In the genomic region with DNA sequence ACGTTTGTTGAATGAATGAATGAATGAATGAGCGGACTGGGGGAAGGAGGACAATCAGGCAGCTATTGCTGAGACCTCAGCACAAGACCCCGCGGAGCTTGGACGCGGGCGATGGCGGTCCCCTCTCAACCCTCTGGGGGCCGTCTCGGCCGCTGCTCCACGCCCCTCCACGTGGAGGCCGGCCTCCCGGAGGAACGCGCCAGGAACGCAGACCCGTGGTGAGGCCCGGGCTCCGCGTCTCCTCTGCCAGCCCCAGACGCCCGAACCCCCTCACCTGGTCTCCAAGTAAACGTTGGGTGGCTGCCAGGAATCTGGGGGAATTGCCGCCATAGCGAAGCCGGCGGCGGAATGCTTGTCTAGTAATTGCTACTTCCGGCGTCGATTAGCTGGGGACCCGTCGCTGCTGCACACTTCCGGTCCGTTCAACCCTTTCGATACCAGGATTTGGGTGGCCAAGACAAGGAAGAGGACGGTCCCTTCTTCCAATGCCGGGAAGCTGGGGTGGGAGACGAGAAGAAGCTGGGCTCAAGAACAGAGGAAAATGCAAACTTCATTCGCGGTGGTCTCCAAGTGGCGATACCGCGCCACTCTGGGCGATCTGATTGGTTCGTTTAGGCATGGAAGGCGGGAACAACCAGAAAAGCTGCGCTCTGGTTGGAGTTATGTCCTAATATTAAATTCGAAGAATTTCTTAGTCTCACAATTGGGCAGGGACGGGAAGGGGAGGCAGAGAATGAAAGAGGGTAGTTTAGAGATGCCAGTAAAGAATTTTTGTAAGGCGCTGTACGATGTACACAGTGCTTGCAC, we compare ENCODE assay signal across 8 cellular contexts. TPM values are rescaled to one million over a fixed set of nuclear protein-coding genes. Genes with fewer than 3 reads are reported as not detected.
A peak's percentile ranks its signal among the peaks of the same experiment; 100 is the strongest.
DNase-seq lines count a peak whose midpoint lies in the region; ATAC-seq and TF ChIP-seq lines count a peak whose summit lies in the region.

A gene (minus strand): TSS at position 361 of the 807 bp plus-strand sequence. CDS start 31 bp downstream, at position 330.

- H3K27ac Mint-ChIP-seq in activated T-helper 2 cell treated with anti-CD3 and anti-CD28 coated beads, Interferon-gamma antibody, Interleukin-2, Interleukin-4, amounts not matched to agents 10 μg/mL and 5 μg/mL and 100 μg/mL, durations not matched to agents 14 hours and 24 hours and 36 hours = peak within 1 kb of the TSS; percentile 100
- H3K27ac Mint-ChIP-seq in natural killer cell = peak within 1 kb of the TSS; percentile 97 to 98

- H3K4me3 ChIP-seq in DND-41 (ENCODE audit: low read depth in 1 of 2, low read length in 2 of 2) (peak within 1 kb of the TSS; percentile 71 to 82), RWPE2 (ENCODE audit: severe bottlenecking) (peak within 1 kb of the TSS; percentile 80)

- peak within 1 kb of the TSS; percentile 100 for H3K27ac ChIP-seq in DND-41 (ENCODE audit: low read length)
- peak within 1 kb of the TSS; percentile 78 for H3K27ac ChIP-seq in RWPE2 (ENCODE audit: poor library complexity, severe bottlenecking)

- H3K27me3 Mint-ChIP-seq in activated T-helper 2 cell treated with anti-CD3 and anti-CD28 coated beads, Interferon-gamma antibody, Interleukin-2, Interleukin-4, amounts not matched to agents 10 μg/mL and 5 μg/mL and 100 μg/mL, durations not matched to agents 14 hours and 24 hours and 36 hours (ENCODE audit: low read depth) = peaks cover 3% of the 10 kb centered on the region
- peaks cover 11 to 14% of the 10 kb centered on the region in 2 donors for H3K27me3 Mint-ChIP-seq in natural killer cell (ENCODE audit: low read depth in 2 of 2)

- H3K4me1 Mint-ChIP-seq in activated T-helper 2 cell treated with anti-CD3 and anti-CD28 coated beads, Interferon-gamma antibody, Interleukin-2, Interleukin-4, amounts not matched to agents 10 μg/mL and 5 μg/mL and 100 μg/mL, durations not matched to agents 14 hours and 24 hours and 36 hours (ENCODE audit: low read depth) = peaks cover 48% of the 10 kb centered on the region
- peaks cover 30 to 33% of the 10 kb centered on the region in 2 donors for H3K4me1 Mint-ChIP-seq in natural killer cell

- H4K20me1 ChIP-seq in DND-41 (ENCODE audit: insufficient read depth, low read length) = no peaks in the 10 kb centered on the region

- H2AFZ ChIP-seq in DND-41 (ENCODE audit: low read depth, low read length) = peak within 1 kb of the TSS; percentile 99

- H3K4me2 ChIP-seq in DND-41 (ENCODE audit: insufficient read depth, low read length) = peak within 1 kb of the TSS; percentile 86

- H3K36me3 ChIP-seq in DND-41 (ENCODE audit: insufficient read depth, low read length) (peaks cover 31% of the 10 kb centered on the region), RWPE2 (ENCODE audit: low read depth) (peaks cover 37% of the 10 kb centered on the region)

- DNase-seq in DND-41 (peak; percentile 89), LHCN-M2 (ENCODE audit: low read depth) (peak; percentile 88), RWPE2 (ENCODE audit: low spot score) (peak; percentile 87), fibroblast of peridontal ligament (ENCODE audit: extremely low read depth) (peak; percentile 93), natural killer cell (peak; percentile 84)
- DNase-seq in activated T-helper 2 cell treated with anti-CD3 and anti-CD28 coated beads, Interferon-gamma antibody, Interleukin-2, Interleukin-4, amounts not matched to agents 10 μg/mL and 5 μg/mL and 100 μg/mL, durations not matched to agents 14 hours and 24 hours and 36 hours (ENCODE audit: low spot score) = peak; percentile 80
- DNase-seq in stimulated activated naive CD4-positive, alpha-beta T cell treated with Interleukin-2 at 50 U/mL for 16 hours (lab: John Stamatoyannopoulos, UW) = peak; percentile 80

- ATAC-seq in DND-41 (ENCODE audit: insufficient read depth, low read depth) = peak; percentile 92
- peak; percentile 71 for ATAC-seq in GM21825 (IDR thresholded peaks at IDR 0.05; ENCODE audit: unreplicated experiment)
- peak; percentile 91 for ATAC-seq in RWPE2 (ENCODE audit: low read depth)
- peak; percentile 88 to 91 (median 91) for ATAC-seq in natural killer cell

- H3K4me1 ChIP-seq in DND-41 (ENCODE audit: insufficient read depth, low read length) (peaks cover 52% of the 10 kb centered on the region), RWPE2 (ENCODE audit: insufficient read depth, poor library complexity, severe bottlenecking) (peaks cover 14% of the 10 kb centered on the region)

- no peaks in the 10 kb centered on the region for H3K9me3 Mint-ChIP-seq in activated T-helper 2 cell treated with anti-CD3 and anti-CD28 coated beads, Interferon-gamma antibody, Interleukin-2, Interleukin-4, amounts not matched to agents 10 μg/mL and 5 μg/mL and 100 μg/mL, durations not matched to agents 14 hours and 24 hours and 36 hours
- H3K9me3 Mint-ChIP-seq in natural killer cell = no peaks in the 10 kb centered on the region

- TF ChIP-seq CTCF in DND-41 (IDR thresholded peaks at IDR 0.05; ENCODE audit: borderline replicate concordance, extremely low read depth, low read length, poor library complexity, severe bottlenecking) (peak; percentile 9), RWPE2 (IDR thresholded peaks at IDR 0.05; ENCODE audit: poor library complexity, severe bottlenecking) (no peak), natural killer cell (IDR thresholded peaks at IDR 0.05) (no peak)

- peaks cover 48% of the 10 kb centered on the region for H3K79me2 ChIP-seq in DND-41 (ENCODE audit: insufficient read depth, low read length)

- H3K4me3 Mint-ChIP-seq in activated T-helper 2 cell treated with anti-CD3 and anti-CD28 coated beads, Interferon-gamma antibody, Interleukin-2, Interleukin-4, amounts not matched to agents 10 μg/mL and 5 μg/mL and 100 μg/mL, durations not matched to agents 14 hours and 24 hours and 36 hours (ENCODE audit: low read depth) = peak within 1 kb of the TSS; percentile 99
- peak within 1 kb of the TSS; percentile 99 for H3K4me3 Mint-ChIP-seq in natural killer cell

- H3K27me3 ChIP-seq in DND-41 (ENCODE audit: insufficient read depth, low read length, poor library complexity) (no peaks in the 10 kb centered on the region), RWPE2 (ENCODE audit: insufficient read depth, poor library complexity, severe bottlenecking) (no peaks in the 10 kb centered on the region)

- intact Hi-C loops in activated T-helper 2 cell treated with anti-CD3 and anti-CD28 coated beads, Interferon-gamma antibody, Interleukin-2, Interleukin-4, amounts not matched to agents 10 μg/mL and 5 μg/mL and 100 μg/mL, durations not matched to agents 14 hours and 24 hours and 36 hours (cut with micrococcal nuclease) = loop anchor here (1.0 to 5.0 kb wide), 4 partner anchors 11 to 192 kb away; a partner anchor contains a TSS
- intact Hi-C loops in natural killer cell (cut with micrococcal nuclease) = loop anchor here (1.0 kb wide), 1 partner anchor 11 kb away; a partner anchor contains a TSS

- H3K9me3 ChIP-seq in DND-41 (ENCODE audit: insufficient read depth, low read length, severe bottlenecking) (no peaks in the 10 kb centered on the region), RWPE2 (ENCODE audit: severe bottlenecking) (no peaks in the 10 kb centered on the region)

- H3K36me3 Mint-ChIP-seq in activated T-helper 2 cell treated with anti-CD3 and anti-CD28 coated beads, Interferon-gamma antibody, Interleukin-2, Interleukin-4, amounts not matched to agents 10 μg/mL and 5 μg/mL and 100 μg/mL, durations not matched to agents 14 hours and 24 hours and 36 hours (ENCODE audit: low read depth) = peaks cover 32% of the 10 kb centered on the region
- no peaks in the 10 kb centered on the region for H3K36me3 Mint-ChIP-seq in natural killer cell

- peak within 1 kb of the TSS; percentile 84 for H3K9ac ChIP-seq in DND-41 (ENCODE audit: low read depth, low read length)

RNA-seq across cellular contexts. Expression of the gene that starts here (rescaled TPM):
- total RNA-seq in LHCN-M2 (2014; rRNA removed) (38.9 and 43.3 TPM in 2 replicates), natural killer cell (1 to 10 TPM; 2.6 to 5.2 (median 5.1) TPM)
- 23.7 TPM for polyA plus RNA-seq in LHCN-M2 (2012)
- 52.4 and 54.8 TPM in 2 replicates for total RNA-seq in activated T-helper 2 cell treated with anti-CD3 and anti-CD28 coated beads, Interferon-gamma antibody, Interleukin-2, Interleukin-4, amounts not matched to agents 10 μg/mL and 5 μg/mL and 100 μg/mL, durations not matched to agents 14 hours and 24 hours and 36 hours

Comparison
In these comparisons a context has a peak if more than half of its experiments do, and no peak if none do; other contexts are left out.
1. Peak in every context shown above with its lines: DNase-seq, ATAC-seq, H3K4me3 ChIP-seq and H3K27ac ChIP-seq.